13 cellular contexts compared by ENCODE assay signal in the genomic region with DNA sequence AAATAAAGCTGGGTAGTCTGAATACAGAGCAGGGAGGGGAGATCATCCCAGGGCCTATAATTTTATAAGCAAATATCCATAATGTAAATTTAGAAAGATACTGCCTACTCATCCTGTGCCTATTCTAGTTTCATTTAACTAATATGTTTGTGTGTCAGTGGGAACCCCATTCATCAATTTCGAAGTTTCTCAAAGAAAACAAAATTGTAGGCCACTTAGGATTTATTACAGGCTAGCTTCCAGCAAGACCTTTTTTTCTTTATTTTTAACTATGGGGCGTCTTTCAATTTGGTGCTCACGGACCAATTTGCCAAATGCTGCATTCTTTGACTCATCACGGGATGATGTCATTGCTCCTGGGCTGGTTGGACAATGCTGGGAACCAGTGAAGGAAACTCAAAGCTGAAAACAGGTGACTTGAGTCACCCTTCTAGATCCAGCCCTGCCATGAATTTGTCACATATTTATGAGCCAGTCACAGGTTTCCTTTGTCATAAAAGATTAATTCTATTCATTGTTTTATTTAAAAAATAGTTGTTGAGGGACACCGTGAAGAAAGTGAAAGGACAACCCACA. TPM values are rescaled to one million over a fixed set of nuclear protein-coding genes. Genes with fewer than 3 reads are reported as not detected.
DNase-seq lines count a peak whose midpoint lies in the region; ATAC-seq, FAIRE-seq and TF ChIP-seq lines count a peak whose summit lies in the region.
"Had no signal": no experiment of that assay in that cellular context is flagged by ENCODE, and none has a peak within 500 bp of the region (broad histone marks: within the 10 kb centered on the region; RNA-seq: fewer than 3 reads in every experiment).

No MANE protein-coding gene starts in this region.

- no peaks in the 10 kb centered on the region for H3K79me2 ChIP-seq in HCT116 (ENCODE audit: insufficient read depth, low read length)
- H3K79me2 ChIP-seq in keratinocyte (ENCODE audit: control insufficient read depth, insufficient read depth, low read length) = no peaks in the 10 kb centered on the region

- no peaks in the 10 kb centered on the region for H3K9me3 ChIP-seq in HCT116 (ENCODE audit: control insufficient read depth in 1 of 2, insufficient read depth in 1 of 2, low read depth in 1 of 2, low read length in 2 of 2)
- H3K9me3 ChIP-seq in keratinocyte (ENCODE audit: control insufficient read depth, low read depth, low read length) = no peaks in the 10 kb centered on the region

- H4K20me1 ChIP-seq in HCT116 (ENCODE audit: insufficient read depth) (no peaks in the 10 kb centered on the region), keratinocyte (ENCODE audit: control insufficient read depth, extremely low read depth, insufficient read depth, low read length) (no peaks in the 10 kb centered on the region)

- H3K9ac ChIP-seq in HCT116 (ENCODE audit: low read length) (no peak overlapping the region), keratinocyte (ENCODE audit: control insufficient read depth, extremely low read depth, insufficient read depth, low read length) (no peak overlapping the region)

- TF ChIP-seq CTCF in HCT116 (IDR thresholded peaks at IDR 0.05 in 2 of 3, conservative IDR thresholded peaks at IDR 0.05 in 1 of 3; ENCODE audit: borderline replicate concordance in 1 of 3, insufficient read depth in 1 of 3, low read depth in 2 of 3, low read length in 2 of 3) = no peak
- TF ChIP-seq CTCF in astrocyte of the cerebellum (IDR thresholded peaks at IDR 0.05; ENCODE audit: low read depth, low read length, missing control alignments) = no peak
- TF ChIP-seq CTCF in keratinocyte (optimal IDR thresholded peaks at IDR 0.05 in 1 of 3, IDR thresholded peaks at IDR 0.05 in 1 of 3, conservative IDR thresholded peaks at IDR 0.05 in 1 of 3; ENCODE audit: extremely low read depth in 1 of 3, insufficient read depth in 2 of 3, low read length in 3 of 3) = no peak

- H3K4me3 ChIP-seq in HCT116 (replicated peaks in 1 of 2; ENCODE audit: low read depth in 1 of 2, low read length in 2 of 2) (no peak overlapping the region), astrocyte of the cerebellum (ENCODE audit: low read depth, low read length) (no peak overlapping the region), keratinocyte (ENCODE audit: control insufficient read depth in 2 of 3, extremely low read depth in 1 of 3, insufficient read depth in 2 of 3, low read depth in 1 of 3, low read length in 3 of 3) (no peak overlapping the region)

- TF ChIP-seq POLR2A in HCT116 (IDR thresholded peaks at IDR 0.05; ENCODE audit: borderline replicate concordance, extremely low read depth, insufficient read depth, insufficient read length) = no peak

- FAIRE-seq in keratinocyte (lab: Jason Lieb, UNC) = no peak
- FAIRE-seq: frontal cortex had no signal

- ATAC-seq in HCT116 (no peak), GM18861 (IDR thresholded peaks at IDR 0.05; ENCODE audit: unreplicated experiment) (no peak), HG03342 (IDR thresholded peaks at IDR 0.05; ENCODE audit: unreplicated experiment) (no peak), HG03159 (IDR thresholded peaks at IDR 0.05; ENCODE audit: unreplicated experiment) (no peak)

- RAD21 ChIA-PET in HCT116 (lab: Charles Lee; ENCODE audit: low non-redundant PET in 1 of 2, low total read pairs in 2 of 2, uncharacterized antibody in 2 of 2, unreplicated experiment in 2 of 2) = no interaction called here

- dilution Hi-C loops in keratinocyte (cut with MboI; ENCODE audit: extremely low pct_ligation_motif_present, low sequenced_read_pairs) = no loop called here

- H3K4me2 ChIP-seq in HCT116 (ENCODE audit: low read length) (peak overlapping the region; percentile 44; the same call in 1 of the 2 replicates), keratinocyte (ENCODE audit: control insufficient read depth, extremely low read depth, insufficient read depth, low read depth, low read length) (no peak overlapping the region)

- H3K36me3 ChIP-seq in HCT116 (ENCODE audit: control insufficient read depth in 1 of 2, insufficient read depth in 2 of 2, low read length in 2 of 2) (no peaks in the 10 kb centered on the region), keratinocyte (ENCODE audit: control insufficient read depth in 2 of 2, extremely low read depth in 1 of 2, insufficient read depth in 2 of 2, low read length in 2 of 2) (no peaks in the 10 kb centered on the region)

- in situ Hi-C loops in astrocyte of the cerebellum (cut with HindIII; ENCODE audit: low sequenced_read_pairs) = no loop called here

- DNase-seq in A172 (ENCODE audit: low spot score) (peak; percentile 71), HCT116 (ENCODE audit: low read depth, low spot score) (peak; percentile 48), astrocyte of the cerebellum (ENCODE audit: low read depth) (peak; percentile 77), keratinocyte (ENCODE audit: low read depth, low spot score) (peak; percentile 19), NCI-H187 treated with DMSO at 0.1 percent for 48 hours (lab: John Stamatoyannopoulos, UW) (no peak)
- DNase-seq: MV-4-11, NCI-H510A treated with DMSO at 0.1 percent for 48 hours, SHP77 treated with DMSO at 0.1 percent for 48 hours had no signal

- intact Hi-C loops in HCT116 (cut with micrococcal nuclease) = no loop called here

- H2AFZ ChIP-seq in HCT116 (ENCODE audit: low read depth, low read length, poor library complexity, severe bottlenecking) (no peak overlapping the region), keratinocyte (ENCODE audit: control insufficient read depth, low read length) (no peak overlapping the region)

- CTCF ChIA-PET in HCT116 (lab: Charles Lee) = interaction anchor here (1.1 kb wide), 1 partner anchor 76 kb away, joined by 3 read pairs; no protein-coding TSS in a partner anchor

- H3K27me3 ChIP-seq in HCT116 (ENCODE audit: insufficient read depth, low read length) (no peaks in the 10 kb centered on the region), keratinocyte (ENCODE audit: control insufficient read depth, extremely low read depth, insufficient read depth, low read length) (no peaks in the 10 kb centered on the region)

- no peaks in the 10 kb centered on the region for H3K9me1 ChIP-seq in keratinocyte (ENCODE audit: control insufficient read depth, extremely low read depth, insufficient read depth, low read length)

- H3K9me2 ChIP-seq in HCT116 (ENCODE audit: insufficient read depth) = no peaks in the 10 kb centered on the region

- POLR2A ChIA-PET in HCT116 (lab: Charles Lee) = no interaction called here

- peaks cover 0 to 13% of the 10 kb centered on the region in 2 experiments; a peak in 2 of 4 replicates for H3K4me1 ChIP-seq in HCT116 (ENCODE audit: control insufficient read depth in 1 of 2, insufficient read depth in 2 of 2, low read length in 2 of 2)
- H3K4me1 ChIP-seq in keratinocyte (ENCODE audit: control insufficient read depth, extremely low read depth, insufficient read depth, low read length) = peaks cover 2% of the 10 kb centered on the region

- BruUV-seq in HCT116 (replicated peaks; lab: Mats Ljungman, UMichigan) = no TSS peak

- TF ChIP-seq RAD21 in HCT116 (IDR thresholded peaks at IDR 0.05; ENCODE audit: low read depth) = no peak

- H3K27ac ChIP-seq in HCT116 (ENCODE audit: low read depth, low read length) = no peak overlapping the region
- H3K27ac ChIP-seq in keratinocyte (ENCODE audit: control insufficient read depth, insufficient read depth, low read length) = no peak overlapping the region
- H3K27ac ChIP-seq: VCaP had no signal

TF ChIP-seq in HCT116, 20 proteins besides CTCF, POLR2A, EP300 and RAD21 (continues in another document):
- TF ChIP-seq SIN3A (IDR thresholded peaks at IDR 0.05; ENCODE audit: low read depth) = no peak
- TF ChIP-seq EZH2 (IDR thresholded peaks at IDR 0.05) = no peak
- TF ChIP-seq SRF (IDR thresholded peaks at IDR 0.05; ENCODE audit: low read depth) = no peak
- no peak for TF ChIP-seq POLR2AphosphoS5 (IDR thresholded peaks at IDR 0.05; ENCODE audit: low read depth, low read length)
- no peak for TF ChIP-seq CEBPB (IDR thresholded peaks at IDR 0.05; ENCODE audit: low read depth)
- no peak for TF ChIP-seq YY1 (IDR thresholded peaks at IDR 0.05; ENCODE audit: extremely low read depth, insufficient replicate concordance, low read depth, low read length)
- peak; percentile 48 for TF ChIP-seq JUND (IDR thresholded peaks at IDR 0.05)
- TF ChIP-seq ZNF274 (IDR thresholded peaks at IDR 0.05; ENCODE audit: low read depth, low read length) = no peak
- TF ChIP-seq, protein P1, sequence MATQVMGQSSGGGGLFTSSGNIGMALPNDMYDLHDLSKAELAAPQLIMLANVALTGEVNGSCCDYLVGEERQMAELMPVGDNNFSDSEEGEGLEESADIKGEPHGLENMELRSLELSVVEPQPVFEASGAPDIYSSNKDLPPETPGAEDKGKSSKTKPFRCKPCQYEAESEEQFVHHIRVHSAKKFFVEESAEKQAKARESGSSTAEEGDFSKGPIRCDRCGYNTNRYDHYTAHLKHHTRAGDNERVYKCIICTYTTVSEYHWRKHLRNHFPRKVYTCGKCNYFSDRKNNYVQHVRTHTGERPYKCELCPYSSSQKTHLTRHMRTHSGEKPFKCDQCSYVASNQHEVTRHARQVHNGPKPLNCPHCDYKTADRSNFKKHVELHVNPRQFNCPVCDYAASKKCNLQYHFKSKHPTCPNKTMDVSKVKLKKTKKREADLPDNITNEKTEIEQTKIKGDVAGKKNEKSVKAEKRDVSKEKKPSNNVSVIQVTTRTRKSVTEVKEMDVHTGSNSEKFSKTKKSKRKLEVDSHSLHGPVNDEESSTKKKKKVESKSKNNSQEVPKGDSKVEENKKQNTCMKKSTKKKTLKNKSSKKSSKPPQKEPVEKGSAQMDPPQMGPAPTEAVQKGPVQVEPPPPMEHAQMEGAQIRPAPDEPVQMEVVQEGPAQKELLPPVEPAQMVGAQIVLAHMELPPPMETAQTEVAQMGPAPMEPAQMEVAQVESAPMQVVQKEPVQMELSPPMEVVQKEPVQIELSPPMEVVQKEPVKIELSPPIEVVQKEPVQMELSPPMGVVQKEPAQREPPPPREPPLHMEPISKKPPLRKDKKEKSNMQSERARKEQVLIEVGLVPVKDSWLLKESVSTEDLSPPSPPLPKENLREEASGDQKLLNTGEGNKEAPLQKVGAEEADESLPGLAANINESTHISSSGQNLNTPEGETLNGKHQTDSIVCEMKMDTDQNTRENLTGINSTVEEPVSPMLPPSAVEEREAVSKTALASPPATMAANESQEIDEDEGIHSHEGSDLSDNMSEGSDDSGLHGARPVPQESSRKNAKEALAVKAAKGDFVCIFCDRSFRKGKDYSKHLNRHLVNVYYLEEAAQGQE (IDR thresholded peaks at IDR 0.05; ENCODE audit: low read depth) = no peak

RNA-seq across cellular contexts. Expression of a gene that starts 13.4 kb away (rescaled TPM):
- 0.48 and 0.55 TPM in 2 replicates for total RNA-seq in A172 (2014; rRNA removed; shearing (Covaris generic))
- 6.9 TPM for total RNA-seq in HCT116 (2021; ENCODE audit: unreplicated experiment)
- 4.1 and 4.7 TPM in 2 replicates for polyA plus RNA-seq in HCT116 (2012)
- polyA plus RNA-seq in keratinocyte = 1.5 to 2.4 TPM (median 1.9 TPM) in 3 replicates
- 0.91 TPM for polyA plus RNA-seq in keratinocyte (2011; ENCODE audit: low read depth)
- polyA plus RNA-seq in keratinocyte (2011; cell fraction: cytosol; rRNA removed) = 0.53 and 0.84 TPM in 2 replicates
- polyA plus RNA-seq in keratinocyte (2011; cell fraction: nucleus; rRNA removed) = 4.2 and 4.7 TPM in 2 replicates
- polyA plus RNA-seq in keratinocyte (2012; ENCODE audit: low replicate concordance) = 1.3 and 2.1 TPM in 2 replicates
- polyA minus RNA-seq in keratinocyte = 5.2 to 8.3 TPM (median 5.7 TPM) in 3 replicates
- 1.7 TPM for polyA minus RNA-seq in keratinocyte (2011; cell fraction: cytosol; rRNA and poly(A)+ RNA removed)
- polyA minus RNA-seq in keratinocyte (2011; cell fraction: nucleus; rRNA and poly(A)+ RNA removed) = 9.2 and 12.7 TPM in 2 replicates
